In genomic region chr1:90067194-90067593, GRCh38 we compare ENCODE assay signal across 36 cellular contexts.
"Had no signal": no experiment of that assay in that cellular context is flagged by ENCODE, and none has a peak within 500 bp of the region (broad histone marks: within the 10 kb centered on the region; RNA-seq: fewer than 3 reads in every experiment).

No MANE protein-coding gene starts in this region.

- H3K27ac ChIP-seq: PC-9, RWPE1, WERI-Rb-1 had no signal

- H3K36me3 Mint-ChIP-seq: activated CD8-positive, alpha-beta memory T cell treated with anti-CD3 and anti-CD28 coated beads, Interleukin-2, amount 10 ng/mL, durations not matched to agents 7 days and 5 days; activated naive CD4-positive, alpha-beta T cell treated with anti-CD3 and anti-CD28 coated beads, Interleukin-2, amount 10 ng/mL, durations not matched to agents 7 days and 5 days; activated naive CD8-positive, alpha-beta T cell; brain had no signal

- H3K27ac Mint-ChIP-seq: activated CD4-positive, alpha-beta memory T cell treated with anti-CD3 and anti-CD28 coated beads, Interleukin-2, amount 10 ng/mL, durations not matched to agents 7 days and 5 days; activated CD8-positive, alpha-beta memory T cell treated with anti-CD3 and anti-CD28 coated beads, Interleukin-2, amount 10 ng/mL, durations not matched to agents 7 days and 5 days; activated naive CD4-positive, alpha-beta T cell treated with anti-CD3 and anti-CD28 coated beads, Interleukin-2, amount 10 ng/mL, durations not matched to agents 7 days and 5 days; activated naive CD8-positive, alpha-beta T cell; activated naive CD8-positive, alpha-beta T cell treated with anti-CD3 and anti-CD28 coated beads, Interleukin-2, amount 50 U/mL, for 24 hours had no signal

- H3K36me3 ChIP-seq: MG63, WERI-Rb-1 had no signal

- H3K9me3 Mint-ChIP-seq: activated CD4-positive, alpha-beta memory T cell treated with anti-CD3 and anti-CD28 coated beads, Interleukin-2, amount 10 ng/mL, durations not matched to agents 7 days and 5 days had no signal

- H3K4me1 Mint-ChIP-seq: activated CD4-positive, alpha-beta memory T cell treated with anti-CD3 and anti-CD28 coated beads, Interleukin-2, amount 10 ng/mL, durations not matched to agents 7 days and 5 days; activated CD8-positive, alpha-beta memory T cell treated with anti-CD3 and anti-CD28 coated beads, Interleukin-2, amount 10 ng/mL, durations not matched to agents 7 days and 5 days; activated naive CD4-positive, alpha-beta T cell treated with anti-CD3 and anti-CD28 coated beads, Interleukin-2, amount 10 ng/mL, durations not matched to agents 7 days and 5 days; activated naive CD8-positive, alpha-beta T cell treated with anti-CD3 and anti-CD28 coated beads, Interleukin-2, amount 50 U/mL, for 24 hours had no signal

- FAIRE-seq: bronchial epithelial cell, RCC 7860 had no signal

- H3K4me3 Mint-ChIP-seq: activated CD4-positive, alpha-beta memory T cell treated with anti-CD3 and anti-CD28 coated beads, Interleukin-2, amount 10 ng/mL, durations not matched to agents 7 days and 5 days; activated CD8-positive, alpha-beta memory T cell treated with anti-CD3 and anti-CD28 coated beads, Interleukin-2, amount 10 ng/mL, durations not matched to agents 7 days and 5 days; activated naive CD4-positive, alpha-beta T cell treated with anti-CD3 and anti-CD28 coated beads, Interleukin-2, amount 10 ng/mL, durations not matched to agents 7 days and 5 days; activated naive CD8-positive, alpha-beta T cell; activated naive CD8-positive, alpha-beta T cell treated with anti-CD3 and anti-CD28 coated beads, Interleukin-2, amount 50 U/mL, for 24 hours; brain had no signal

- H3K4me3 ChIP-seq: MG63, PC-9 had no signal

- DNase-seq: activated CD4-positive, alpha-beta memory T cell treated with anti-CD3 and anti-CD28 coated beads, Interleukin-2, amount 10 ng/mL, durations not matched to agents 7 days and 5 days; activated CD4-positive, alpha-beta T cell treated with anti-CD3 and anti-CD28 coated beads for 1 hour; activated CD4-positive, alpha-beta T cell treated with anti-CD3 and anti-CD28 coated beads for 48 hours; activated CD4-positive, CD25-positive, alpha-beta regulatory T cell; activated CD8-positive, alpha-beta memory T cell treated with anti-CD3 and anti-CD28 coated beads for 24 hours; activated CD8-positive, alpha-beta memory T cell treated with anti-CD3 and anti-CD28 coated beads, Interleukin-2, amount 10 ng/mL, durations not matched to agents 7 days and 5 days; activated CD8-positive, alpha-beta memory T cell treated with anti-CD3 and anti-CD28 coated beads, Interleukin-2, amount 50 U/mL, for 48 hours; activated effector memory CD4-positive, alpha-beta T cell treated with Interleukin-2 at 50 U/mL for 16 hours; activated naive CD4-positive, alpha-beta T cell treated with anti-CD3 and anti-CD28 coated beads, Interleukin-2, amount 10 ng/mL, durations not matched to agents 7 days and 5 days; activated naive CD8-positive, alpha-beta T cell treated with anti-CD3 and anti-CD28 coated beads, Interleukin-2, amount 50 U/mL, for 24 hours; activated T-cell treated with anti-CD3 and anti-CD28 coated beads, Interleukin-2, amount 50 U/mL, for 48 hours; anterior cingulate cortex; caudate nucleus; Kasumi-1; KG1; MG63; NCI-H1048; NCI-H1105 treated with DMSO at 0.1 percent for 48 hours; NCI-H1436; NCI-H1694; NCI-H1930; NCI-H2081 treated with DMSO at 0.1 percent for 48 hours; NCI-H2171; NCI-H510A; NCI-H526; NCI-H748 treated with DMSO at 0.1 percent for 48 hours; NK-92 treated with Interleukin-12 subunit alpha and Interleukin-12 subunit beta, amount 100 ng/mL, for 24 hours; PC-9; SIG-M5; T1000; WERI-Rb-1 had no signal
